1 cellular context compared by ENCODE assay signal in genomic region chr3:150806436-150806835, GRCh38.
TF ChIP-seq lines count a peak whose summit lies in the region.

No MANE protein-coding gene starts in this region.

TF ChIP-seq in H1, 55 proteins besides CTCF, POLR2A, EP300 and RAD21 (continued from another document):
- peak; percentile 76 for TF ChIP-seq POU5F1 (IDR thresholded peaks at IDR 0.05; ENCODE audit: low read depth, low read length)
- TF ChIP-seq TEAD4 (IDR thresholded peaks at IDR 0.05; ENCODE audit: low read depth, low read length), result peak; percentile 66
- TF ChIP-seq BCL11A (IDR thresholded peaks at IDR 0.05; ENCODE audit: low read depth in 2 of 2, low read length in 2 of 2), result peak; percentile 55 to 86
- TF ChIP-seq SIX5 (IDR thresholded peaks at IDR 0.05; ENCODE audit: low read depth, low read length), result no peak
- peak; percentile 92 for TF ChIP-seq NANOG (IDR thresholded peaks at IDR 0.05; ENCODE audit: insufficient read depth, low read depth, low read length, poor library complexity, severe bottlenecking)
- TF ChIP-seq GABPA (IDR thresholded peaks at IDR 0.05; ENCODE audit: borderline replicate concordance, insufficient read depth, low read length), result no peak
- TF ChIP-seq BRCA1 (IDR thresholded peaks at IDR 0.05; ENCODE audit: low read depth, low read length), result no peak
- peak; percentile 74 for TF ChIP-seq SP1 (IDR thresholded peaks at IDR 0.05; ENCODE audit: low read depth, low read length)
- TF ChIP-seq CHD7 (IDR thresholded peaks at IDR 0.05; ENCODE audit: insufficient replicate concordance, low read length), result peak; percentile 86
- TF ChIP-seq FOSL1 (IDR thresholded peaks at IDR 0.05; ENCODE audit: insufficient read depth, low read depth, low read length), result no peak
- no peak for TF ChIP-seq ATF2 (IDR thresholded peaks at IDR 0.05; ENCODE audit: low read length)
